ENCODE assay signal across 9 cellular contexts in genomic region chr10:112953760-112954159, GRCh38. TPM values are rescaled to one million over a fixed set of nuclear protein-coding genes. Genes with fewer than 3 reads are reported as not detected.
A peak's percentile ranks its signal among the peaks of the same experiment; 100 is the strongest.
DNase-seq lines count a peak whose midpoint lies in the region; ATAC-seq and TF ChIP-seq lines count a peak whose summit lies in the region.
"Had no signal": no experiment of that assay in that cellular context is flagged by ENCODE, and none has a peak within 500 bp of the region (broad histone marks: within the 10 kb centered on the region; RNA-seq: fewer than 3 reads in every experiment).

No MANE protein-coding gene starts in this region.

- no peaks in the 10 kb centered on the region for H3K27me3 Mint-ChIP-seq in endodermal cell (ENCODE audit: insufficient read depth)
- H3K27me3 Mint-ChIP-seq in naive thymus-derived CD8-positive, alpha-beta T cell, result peaks cover 0 to 19% (median 4%) of the 10 kb centered on the region in 5 donors
- peaks cover 40% of the 10 kb centered on the region for H3K27me3 Mint-ChIP-seq in activated CD8-positive, alpha-beta T cell treated with anti-CD3 and anti-CD28 coated beads for 36 hours

- H3K36me3 ChIP-seq in HUES64 (ENCODE audit: insufficient read depth, low read length) (0 out of 2 replicates have a peak, but pooled peaks cover 6% of the 10 kb centered on the region), endodermal cell (ENCODE audit: control insufficient read depth, insufficient read depth, low read length) (peaks cover 25% of the 10 kb centered on the region)

- H3K27ac ChIP-seq in HUES64 (ENCODE audit: low read depth, low read length) (peak overlapping the region; percentile 93), endodermal cell (ENCODE audit: low read depth, low read length) (peak overlapping the region; percentile 96)

- H3K9me3 ChIP-seq in HUES64 (ENCODE audit: insufficient read depth, low read depth, low read length), result no peaks in the 10 kb centered on the region
- no peaks in the 10 kb centered on the region for H3K9me3 ChIP-seq in endodermal cell (ENCODE audit: control insufficient read depth, low read length)

- POLR2A ChIA-PET in naive thymus-derived CD8-positive, alpha-beta T cell (lab: Charles Lee), result no interaction called here
- POLR2A ChIA-PET in activated CD8-positive, alpha-beta T cell treated with anti-CD3 and anti-CD28 coated beads for 36 hours (lab: Charles Lee), result interaction anchor here (0.6 kb wide), 1 partner anchor 176 kb away, joined by 3 read pairs; no protein-coding TSS in a partner anchor

- in situ Hi-C loops in ACHN (cut with HindIII; ENCODE audit: low pct_ligation_motif_present, low pct_unique_long_range_greater_than_20kb, low sequenced_read_pairs), result no loop called here

- DNase-seq in ACHN (peak; percentile 51), endodermal cell (no peak), nucleus accumbens (lab: John Stamatoyannopoulos, UW) (no peak), NOMO-1 (lab: John Stamatoyannopoulos, UW; ENCODE audit: unreplicated experiment in 2 of 2) (no peak)
- DNase-seq in naive thymus-derived CD8-positive, alpha-beta T cell, result no peak
- no peak for DNase-seq in activated CD8-positive, alpha-beta T cell treated with anti-CD3 and anti-CD28 coated beads for 36 hours

- no peaks in the 10 kb centered on the region for H3K9me3 Mint-ChIP-seq in endodermal cell
- H3K9me3 Mint-ChIP-seq in naive thymus-derived CD8-positive, alpha-beta T cell, result peaks cover 0 to 1% (median 0%) of the 10 kb centered on the region in 9 donors
- H3K9me3 Mint-ChIP-seq in activated CD8-positive, alpha-beta T cell treated with anti-CD3 and anti-CD28 coated beads for 36 hours, result no peaks in the 10 kb centered on the region

- H3K4me3 ChIP-seq in HUES64 (ENCODE audit: low read length), result peak overlapping the region; percentile 91
- peak overlapping the region; percentile 92 for H3K4me3 ChIP-seq in endodermal cell (ENCODE audit: low read length)

- 11% methylated on average over 8 of the region's 8 CpGs for WGBS in HUES64
- 5 to 16% methylated on average over 4 to 8 of the region's 8 CpGs for WGBS in endodermal cell (ENCODE audit: insufficient coverage in 1 of 2, insufficient read length in 1 of 2), 2 experiments

- peak overlapping the region; percentile 99 for H3K4me3 Mint-ChIP-seq in endodermal cell
- H3K4me3 Mint-ChIP-seq in naive thymus-derived CD8-positive, alpha-beta T cell, result peak overlapping the region in 9 of 10 donors; percentile 39 to 93 (median 89)
- no peak overlapping the region for H3K4me3 Mint-ChIP-seq in activated CD8-positive, alpha-beta T cell treated with anti-CD3 and anti-CD28 coated beads for 36 hours

- H3K27ac Mint-ChIP-seq in endodermal cell, result peak overlapping the region; percentile 94
- H3K27ac Mint-ChIP-seq in naive thymus-derived CD8-positive, alpha-beta T cell, result peak overlapping the region in 2 of 10 donors; percentile 19 to 66
- H3K27ac Mint-ChIP-seq in activated CD8-positive, alpha-beta T cell treated with anti-CD3 and anti-CD28 coated beads for 36 hours, result no peak overlapping the region

- ATAC-seq in naive thymus-derived CD8-positive, alpha-beta T cell, result no peak
- no peak for ATAC-seq in GM19467 (IDR thresholded peaks at IDR 0.05; ENCODE audit: unreplicated experiment)
- no peak for ATAC-seq in activated CD8-positive, alpha-beta T cell treated with anti-CD3 and anti-CD28 coated beads for 36 hours
- ATAC-seq: foreskin keratinocyte had no signal

- peaks cover 18% of the 10 kb centered on the region for H3K36me3 Mint-ChIP-seq in endodermal cell (ENCODE audit: low read depth)
- peaks cover 0 to 2% (median 2%) of the 10 kb centered on the region in 3 donors for H3K36me3 Mint-ChIP-seq in naive thymus-derived CD8-positive, alpha-beta T cell
- no peaks in the 10 kb centered on the region for H3K36me3 Mint-ChIP-seq in activated CD8-positive, alpha-beta T cell treated with anti-CD3 and anti-CD28 coated beads for 36 hours (ENCODE audit: low read depth)

- intact Hi-C loops in activated CD8-positive, alpha-beta T cell treated with anti-CD3 and anti-CD28 coated beads for 36 hours (cut with micrococcal nuclease), result no loop called here

- CTCF ChIA-PET in activated CD8-positive, alpha-beta T cell treated with anti-CD3 and anti-CD28 coated beads for 36 hours (lab: Charles Lee), result no interaction called here

- H3K27me3 ChIP-seq in HUES64 (ENCODE audit: insufficient read depth, low read length) (no peaks in the 10 kb centered on the region), endodermal cell (ENCODE audit: control insufficient read depth, insufficient read depth, low read length, poor library complexity, severe bottlenecking) (no peaks in the 10 kb centered on the region)
- H3K27me3 ChIP-seq: foreskin keratinocyte had no signal

- peaks cover 50% of the 10 kb centered on the region for H3K4me1 Mint-ChIP-seq in endodermal cell
- H3K4me1 Mint-ChIP-seq in naive thymus-derived CD8-positive, alpha-beta T cell, result peaks cover 18 to 47% (median 40%) of the 10 kb centered on the region in 4 donors
- peaks cover 29% of the 10 kb centered on the region for H3K4me1 Mint-ChIP-seq in activated CD8-positive, alpha-beta T cell treated with anti-CD3 and anti-CD28 coated beads for 36 hours (ENCODE audit: low read depth)

- TF ChIP-seq CTCF in endodermal cell (conservative IDR thresholded peaks at IDR 0.05), result no peak
- TF ChIP-seq CTCF in activated CD8-positive, alpha-beta T cell treated with anti-CD3 and anti-CD28 coated beads for 36 hours (IDR thresholded peaks at IDR 0.05), result no peak

- H3K9ac ChIP-seq in HUES64 (ENCODE audit: low read depth, low read length) (peak overlapping the region; percentile 93), endodermal cell (ENCODE audit: extremely low read depth, low read length, poor library complexity, severe bottlenecking) (peak overlapping the region; percentile 96)

- H3K4me1 ChIP-seq in HUES64 (ENCODE audit: insufficient read depth, low read length) (peaks cover 62% of the 10 kb centered on the region), endodermal cell (ENCODE audit: control insufficient read depth, insufficient read depth, low read length) (peaks cover 23% of the 10 kb centered on the region)

RNA-seq across cellular contexts. Expression of gene TCF7L2, which starts 3.7 kb away (rescaled TPM):
- 31.2 TPM for polyA plus RNA-seq in HUES64 (2013, experiment 1 of 2)
- polyA plus RNA-seq in HUES64 (2013, experiment 2 of 2), result 33.5 TPM
- 100 to 1,000 TPM in 1 of 2 donors, 10 to 100 TPM in 1; 73.2 to 105 TPM for total RNA-seq in endodermal cell
- polyA plus RNA-seq in endodermal cell (2013, experiment 1 of 2), result 29.9 TPM
- 29.0 TPM for polyA plus RNA-seq in endodermal cell (2013, experiment 2 of 2)
- 1 to 10 TPM; 4.3 to 6.0 TPM for total RNA-seq in naive thymus-derived CD8-positive, alpha-beta T cell
- 1 to 10 TPM; 1.6 to 4.1 (median 2.1) TPM for polyA plus RNA-seq in naive thymus-derived CD8-positive, alpha-beta T cell
- 1 to 10 TPM; 1.5 to 1.6 TPM for total RNA-seq in activated CD8-positive, alpha-beta T cell treated with anti-CD3 and anti-CD28 coated beads for 36 hours

Comparison
In these comparisons a context has a peak if more than half of its experiments do, and no peak if none do; other contexts are left out.
1. RNA of gene TCF7L2, which starts 3.7 kb away (total RNA-seq): 73.2 to 105 TPM in endodermal cell; 4.3 to 6.0 TPM in naive thymus-derived CD8-positive, alpha-beta T cell and 1.5 to 1.6 TPM in activated CD8-positive, alpha-beta T cell treated with anti-CD3 and anti-CD28 coated beads for 36 hours; every median in the first group is over 10 times any median in the second.